1 cellular context compared by ENCODE assay signal in the genomic region with DNA sequence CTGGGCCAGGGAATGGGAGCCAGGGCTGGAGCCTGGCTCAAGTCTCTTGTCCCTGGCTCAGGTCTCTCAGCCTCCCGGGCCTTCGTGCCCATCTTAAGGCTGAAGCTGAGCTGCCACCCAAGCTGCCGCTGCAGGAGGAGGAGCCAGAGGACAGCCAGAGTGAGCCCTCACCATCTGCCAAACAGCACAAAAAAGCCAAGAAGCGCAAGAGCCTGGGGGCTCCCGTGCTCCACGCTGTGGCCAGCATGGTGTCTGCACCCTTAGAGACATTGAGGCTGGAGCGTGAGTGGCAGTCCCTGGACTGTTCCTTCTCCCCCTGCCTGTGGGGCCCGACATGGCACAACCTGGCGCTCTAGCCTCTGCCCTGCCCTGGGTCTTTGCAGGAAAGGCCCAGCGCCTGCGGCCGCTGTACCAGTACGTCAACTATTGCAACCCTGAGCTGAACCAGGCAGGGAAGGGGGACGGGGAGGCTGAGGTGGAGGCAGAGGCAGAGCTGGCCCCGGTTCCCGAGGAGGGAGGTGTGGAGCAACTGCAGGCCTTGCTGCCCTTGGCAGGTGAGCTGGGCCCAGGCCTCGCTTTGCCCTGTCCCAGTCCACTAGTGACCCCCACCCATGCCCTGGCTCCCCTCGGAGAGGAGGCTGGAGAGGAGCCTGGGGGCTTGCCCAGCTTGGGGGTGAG.
A peak's percentile ranks its signal among the peaks of the same experiment; 100 is the strongest.
TF ChIP-seq lines count a peak whose summit lies in the region.

No MANE protein-coding gene starts in this region.

TF ChIP-seq in K562, 482 proteins besides CTCF, POLR2A, EP300 and RAD21 (continues in another document):
- TF ChIP-seq NRF1 (conservative IDR thresholded peaks at IDR 0.05 in 1 of 2, IDR thresholded peaks at IDR 0.05 in 1 of 2) (peak; percentile 19 to 49; a peak in 2 of 4 replicates), MTA3 (IDR thresholded peaks at IDR 0.05; ENCODE audit: borderline replicate concordance) (peak; percentile 46; the same call in 1 of the 2 replicates), KLF16 (IDR thresholded peaks at IDR 0.05) (0 out of 2 replicates have a peak, but pooled peaks have one; percentile 35), ZNF263 (CRISPR knock-in tag; IDR thresholded peaks at IDR 0.05; ENCODE audit: borderline replicate concordance) (peak; percentile 62; the same call in 1 of the 2 replicates), GATAD2B (IDR thresholded peaks at IDR 0.05; ENCODE audit: borderline replicate concordance) (0 out of 2 replicates have a peak, but pooled peaks have one; percentile 44), MEIS2 (IDR thresholded peaks at IDR 0.05; ENCODE audit: partially characterized antibody) (peak; percentile 37), GABPB1 (CRISPR knock-in tag; IDR thresholded peaks at IDR 0.05) (peak; percentile 52; the same call in 1 of the 2 replicates), JUND (IDR thresholded peaks at IDR 0.05; ENCODE audit: borderline replicate concordance, low read depth, low read length) (peak; percentile 9; the same call in 1 of the 2 replicates), JUND (tag; IDR thresholded peaks at IDR 0.05; ENCODE audit: borderline replicate concordance, low read depth, low read length) (no peak; the same call in 2 of the 3 replicates), ZBTB33 (CRISPR knock-in tag; IDR thresholded peaks at IDR 0.05) (peak; percentile 96), POLR3A (IDR thresholded peaks at IDR 0.05; ENCODE audit: borderline replicate concordance, extremely low read depth, insufficient read depth, insufficient read length) (no peak), XRCC5 (IDR thresholded peaks at IDR 0.05; ENCODE audit: low read depth, low read length) (0 out of 2 replicates have a peak, but pooled peaks have one; percentile 71), ZNF143 (CRISPR knock-in tag; IDR thresholded peaks at IDR 0.05) (peak; percentile 52; the same call in 1 of the 2 replicates), ZNF239 (CRISPR knock-in tag; IDR thresholded peaks at IDR 0.05) (no peak), ZNF518B (CRISPR knock-in tag; IDR thresholded peaks at IDR 0.05) (no peak), CREB5 (CRISPR knock-in tag; IDR thresholded peaks at IDR 0.05) (no peak), SP1 (CRISPR knock-in tag; IDR thresholded peaks at IDR 0.05) (peak; percentile 31), ZFP36 (IDR thresholded peaks at IDR 0.05; ENCODE audit: low read depth, low read length, partially characterized antibody) (peak; percentile 10), SMC3 (conservative IDR thresholded peaks at IDR 0.05; ENCODE audit: insufficient read depth, low read depth, low read length) (peak; percentile 97), YY1 (IDR thresholded peaks at IDR 0.05; ENCODE audit: borderline replicate concordance in 1 of 3, control insufficient read depth in 1 of 3, extremely low read depth in 1 of 3, insufficient read depth in 3 of 3, insufficient read length in 1 of 3, insufficient replicate concordance in 2 of 3, low read depth in 1 of 3, low read length in 2 of 3) (peak in 2 of 3 experiments; percentile 28 to 29), TBL1XR1 (IDR thresholded peaks at IDR 0.05; ENCODE audit: low read length in 2 of 2) (peak in 1 of 2 experiments; percentile 58; a peak in 1 of 4 replicates), CREM (IDR thresholded peaks at IDR 0.05; ENCODE audit: low read depth) (peak; percentile 55; the same call in 1 of the 2 replicates), NCOA2 (IDR thresholded peaks at IDR 0.05; ENCODE audit: partially characterized antibody in 2 of 2) (no peak), HOXB6 (CRISPR knock-in tag; IDR thresholded peaks at IDR 0.05; ENCODE audit: borderline replicate concordance) (no peak), ZNF212 (CRISPR knock-in tag; IDR thresholded peaks at IDR 0.05) (no peak), ILK (tag; IDR thresholded peaks at IDR 0.05; ENCODE audit: borderline replicate concordance, low read depth) (no peak), PBX2 (CRISPR knock-in tag; IDR thresholded peaks at IDR 0.05; ENCODE audit: low read depth) (peak; percentile 46), PBX2 (tag; conservative IDR thresholded peaks at IDR 0.05; ENCODE audit: low read depth) (0 out of 2 replicates have a peak, but pooled peaks have one; percentile 40)
- TF ChIP-seq, protein P1, sequence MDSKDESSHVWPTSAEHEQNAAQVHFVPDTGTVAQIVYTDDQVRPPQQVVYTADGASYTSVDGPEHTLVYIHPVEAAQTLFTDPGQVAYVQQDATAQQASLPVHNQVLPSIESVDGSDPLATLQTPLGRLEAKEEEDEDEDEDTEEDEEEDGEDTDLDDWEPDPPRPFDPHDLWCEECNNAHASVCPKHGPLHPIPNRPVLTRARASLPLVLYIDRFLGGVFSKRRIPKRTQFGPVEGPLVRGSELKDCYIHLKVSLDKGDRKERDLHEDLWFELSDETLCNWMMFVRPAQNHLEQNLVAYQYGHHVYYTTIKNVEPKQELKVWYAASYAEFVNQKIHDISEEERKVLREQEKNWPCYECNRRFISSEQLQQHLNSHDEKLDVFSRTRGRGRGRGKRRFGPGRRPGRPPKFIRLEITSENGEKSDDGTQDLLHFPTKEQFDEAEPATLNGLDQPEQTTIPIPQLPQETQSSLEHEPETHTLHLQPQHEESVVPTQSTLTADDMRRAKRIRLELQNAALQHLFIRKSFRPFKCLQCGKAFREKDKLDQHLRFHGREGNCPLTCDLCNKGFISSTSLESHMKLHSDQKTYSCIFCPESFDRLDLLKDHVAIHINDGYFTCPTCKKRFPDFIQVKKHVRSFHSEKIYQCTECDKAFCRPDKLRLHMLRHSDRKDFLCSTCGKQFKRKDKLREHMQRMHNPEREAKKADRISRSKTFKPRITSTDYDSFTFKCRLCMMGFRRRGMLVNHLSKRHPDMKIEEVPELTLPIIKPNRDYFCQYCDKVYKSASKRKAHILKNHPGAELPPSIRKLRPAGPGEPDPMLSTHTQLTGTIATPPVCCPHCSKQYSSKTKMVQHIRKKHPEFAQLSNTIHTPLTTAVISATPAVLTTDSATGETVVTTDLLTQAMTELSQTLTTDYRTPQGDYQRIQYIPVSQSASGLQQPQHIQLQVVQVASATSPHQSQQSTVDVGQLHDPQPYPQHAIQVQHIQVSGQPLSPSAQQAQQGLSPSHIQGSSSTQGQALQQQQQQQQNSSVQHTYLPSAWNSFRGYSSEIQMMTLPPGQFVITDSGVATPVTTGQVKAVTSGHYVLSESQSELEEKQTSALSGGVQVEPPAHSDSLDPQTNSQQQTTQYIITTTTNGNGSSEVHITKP (IDR thresholded peaks at IDR 0.05; ENCODE audit: partially characterized antibody): peak; percentile 70
- TF ChIP-seq, protein P2, sequence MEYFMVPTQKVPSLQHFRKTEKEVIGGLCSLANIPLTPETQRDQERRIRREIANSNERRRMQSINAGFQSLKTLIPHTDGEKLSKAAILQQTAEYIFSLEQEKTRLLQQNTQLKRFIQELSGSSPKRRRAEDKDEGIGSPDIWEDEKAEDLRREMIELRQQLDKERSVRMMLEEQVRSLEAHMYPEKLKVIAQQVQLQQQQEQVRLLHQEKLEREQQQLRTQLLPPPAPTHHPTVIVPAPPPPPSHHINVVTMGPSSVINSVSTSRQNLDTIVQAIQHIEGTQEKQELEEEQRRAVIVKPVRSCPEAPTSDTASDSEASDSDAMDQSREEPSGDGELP (CRISPR knock-in tag; IDR thresholded peaks at IDR 0.05; ENCODE audit: borderline replicate concordance): peak; percentile 69; the same call in 1 of the 2 replicates
- TF ChIP-seq, protein P3, sequence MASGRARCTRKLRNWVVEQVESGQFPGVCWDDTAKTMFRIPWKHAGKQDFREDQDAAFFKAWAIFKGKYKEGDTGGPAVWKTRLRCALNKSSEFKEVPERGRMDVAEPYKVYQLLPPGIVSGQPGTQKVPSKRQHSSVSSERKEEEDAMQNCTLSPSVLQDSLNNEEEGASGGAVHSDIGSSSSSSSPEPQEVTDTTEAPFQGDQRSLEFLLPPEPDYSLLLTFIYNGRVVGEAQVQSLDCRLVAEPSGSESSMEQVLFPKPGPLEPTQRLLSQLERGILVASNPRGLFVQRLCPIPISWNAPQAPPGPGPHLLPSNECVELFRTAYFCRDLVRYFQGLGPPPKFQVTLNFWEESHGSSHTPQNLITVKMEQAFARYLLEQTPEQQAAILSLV (tag; IDR thresholded peaks at IDR 0.05): no peak
- TF ChIP-seq, protein P4, sequence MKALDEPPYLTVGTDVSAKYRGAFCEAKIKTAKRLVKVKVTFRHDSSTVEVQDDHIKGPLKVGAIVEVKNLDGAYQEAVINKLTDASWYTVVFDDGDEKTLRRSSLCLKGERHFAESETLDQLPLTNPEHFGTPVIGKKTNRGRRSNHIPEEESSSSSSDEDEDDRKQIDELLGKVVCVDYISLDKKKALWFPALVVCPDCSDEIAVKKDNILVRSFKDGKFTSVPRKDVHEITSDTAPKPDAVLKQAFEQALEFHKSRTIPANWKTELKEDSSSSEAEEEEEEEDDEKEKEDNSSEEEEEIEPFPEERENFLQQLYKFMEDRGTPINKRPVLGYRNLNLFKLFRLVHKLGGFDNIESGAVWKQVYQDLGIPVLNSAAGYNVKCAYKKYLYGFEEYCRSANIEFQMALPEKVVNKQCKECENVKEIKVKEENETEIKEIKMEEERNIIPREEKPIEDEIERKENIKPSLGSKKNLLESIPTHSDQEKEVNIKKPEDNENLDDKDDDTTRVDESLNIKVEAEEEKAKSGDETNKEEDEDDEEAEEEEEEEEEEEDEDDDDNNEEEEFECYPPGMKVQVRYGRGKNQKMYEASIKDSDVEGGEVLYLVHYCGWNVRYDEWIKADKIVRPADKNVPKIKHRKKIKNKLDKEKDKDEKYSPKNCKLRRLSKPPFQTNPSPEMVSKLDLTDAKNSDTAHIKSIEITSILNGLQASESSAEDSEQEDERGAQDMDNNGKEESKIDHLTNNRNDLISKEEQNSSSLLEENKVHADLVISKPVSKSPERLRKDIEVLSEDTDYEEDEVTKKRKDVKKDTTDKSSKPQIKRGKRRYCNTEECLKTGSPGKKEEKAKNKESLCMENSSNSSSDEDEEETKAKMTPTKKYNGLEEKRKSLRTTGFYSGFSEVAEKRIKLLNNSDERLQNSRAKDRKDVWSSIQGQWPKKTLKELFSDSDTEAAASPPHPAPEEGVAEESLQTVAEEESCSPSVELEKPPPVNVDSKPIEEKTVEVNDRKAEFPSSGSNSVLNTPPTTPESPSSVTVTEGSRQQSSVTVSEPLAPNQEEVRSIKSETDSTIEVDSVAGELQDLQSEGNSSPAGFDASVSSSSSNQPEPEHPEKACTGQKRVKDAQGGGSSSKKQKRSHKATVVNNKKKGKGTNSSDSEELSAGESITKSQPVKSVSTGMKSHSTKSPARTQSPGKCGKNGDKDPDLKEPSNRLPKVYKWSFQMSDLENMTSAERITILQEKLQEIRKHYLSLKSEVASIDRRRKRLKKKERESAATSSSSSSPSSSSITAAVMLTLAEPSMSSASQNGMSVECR (CRISPR knock-in tag; IDR thresholded peaks at IDR 0.05): peak; percentile 23; the same call in 1 of the 2 replicates
